In the genomic region with DNA sequence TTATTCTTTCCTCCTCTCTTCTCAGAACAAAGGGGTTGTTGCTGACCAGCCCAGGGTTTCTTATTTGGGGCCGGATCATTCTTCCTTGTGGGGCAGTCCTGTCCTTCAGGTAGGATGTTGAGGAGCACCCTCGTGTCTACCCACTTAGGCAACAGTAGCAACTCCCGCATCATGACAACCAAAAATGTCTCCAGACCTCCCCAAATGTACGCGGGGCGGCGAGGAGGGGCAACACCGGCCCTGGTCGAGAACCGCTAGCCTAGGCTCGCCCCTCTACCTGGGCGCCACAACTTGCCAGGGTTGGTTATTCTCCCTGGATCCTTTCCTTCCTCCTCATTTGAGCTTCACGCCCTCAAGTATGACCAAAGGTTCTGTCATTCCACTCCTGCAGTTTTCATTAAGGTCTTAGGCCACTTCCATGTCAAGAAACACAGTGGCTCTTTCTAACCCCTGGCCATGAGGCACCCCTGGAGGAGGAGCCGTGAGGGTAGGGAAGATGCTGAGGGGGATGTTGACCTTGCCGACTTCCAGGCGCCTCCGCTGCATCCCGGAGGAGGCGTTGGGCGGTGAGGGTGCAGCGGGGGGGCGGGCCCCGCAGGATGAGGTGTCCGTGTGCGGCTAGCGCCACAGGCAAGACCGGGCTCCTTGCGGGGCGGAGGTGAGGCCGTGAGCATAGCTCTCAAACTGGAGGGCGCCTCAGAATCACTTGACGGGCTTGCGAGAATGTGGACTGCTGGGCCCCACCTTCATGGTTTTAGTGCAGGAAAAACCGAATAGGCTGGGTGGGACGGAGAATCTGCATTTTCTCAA, we compare ENCODE assay signal across 8 cellular contexts. TPM values are rescaled to one million over a fixed set of nuclear protein-coding genes. Genes with fewer than 3 reads are reported as not detected.
A peak's percentile ranks its signal among the peaks of the same experiment; 100 is the strongest.
DNase-seq lines count a peak whose midpoint lies in the region; ATAC-seq and TF ChIP-seq lines count a peak whose summit lies in the region.

No MANE protein-coding gene starts in this region.

- H3K36me3 ChIP-seq in H7 (replicated peaks; ENCODE audit: control insufficient read depth, insufficient read depth, low read length) (no peaks in the 10 kb centered on the region), PC-3 (ENCODE audit: low read depth, low read length) (no peaks in the 10 kb centered on the region), right lobe of liver (no peaks in the 10 kb centered on the region), suprapubic skin (no peaks in the 10 kb centered on the region)

- peaks cover 8% of the 10 kb centered on the region for H3K4me1 Mint-ChIP-seq in chondrocyte (ENCODE audit: low read depth)

- H3K27me3 Mint-ChIP-seq in chondrocyte (ENCODE audit: low read depth): peaks cover 37% of the 10 kb centered on the region

- CTCF ChIA-PET in PC-3 (lab: Charles Lee): interaction anchor here (0.9 to 2.4 kb wide), 2 partner anchors 15 to 87 kb away, joined by 6 to 7 read pairs; no protein-coding TSS in a partner anchor

- H2AFZ ChIP-seq in PC-3 (ENCODE audit: low read length): peak overlapping the region; percentile 99

- no peak for TF ChIP-seq CTCF in PC-3 (conservative IDR thresholded peaks at IDR 0.05; ENCODE audit: low read depth, low read length)
- no peak for TF ChIP-seq CTCF in chondrocyte (IDR thresholded peaks at IDR 0.05)
- TF ChIP-seq CTCF in right lobe of liver (IDR thresholded peaks at IDR 0.05): no peak
- TF ChIP-seq CTCF in suprapubic skin (IDR thresholded peaks at IDR 0.05): no peak

- no peaks in the 10 kb centered on the region for H3K9me2 ChIP-seq in PC-3 (replicated peaks; ENCODE audit: low read length)

- peak overlapping the region; percentile 66 for H3K4me3 ChIP-seq in H7 (ENCODE audit: insufficient read depth, low read depth, low read length)
- peak overlapping the region; percentile 81 for H3K4me3 ChIP-seq in PC-3 (ENCODE audit: low read length)
- H3K4me3 ChIP-seq in right lobe of liver: peak overlapping the region; percentile 41 to 58 (median 46)
- H3K4me3 ChIP-seq in suprapubic skin: peak overlapping the region; percentile 78

- H3K27ac ChIP-seq in PC-3 (ENCODE audit: low read length) (no peak overlapping the region), right lobe of liver (no peak overlapping the region), suprapubic skin (no peak overlapping the region)

- BruUV-seq in PC-3 (replicated peaks; lab: Mats Ljungman, UMichigan): no TSS peak

- no peaks in the 10 kb centered on the region for H3K9me3 Mint-ChIP-seq in chondrocyte (ENCODE audit: low read depth)

- H3K27me3 ChIP-seq in H7 (ENCODE audit: control insufficient read depth, insufficient read depth, low read length): peaks cover 35% of the 10 kb centered on the region
- no peaks in the 10 kb centered on the region for H3K27me3 ChIP-seq in PC-3 (ENCODE audit: low read length)
- H3K27me3 ChIP-seq in right lobe of liver: peaks cover 0 to 14% of the 10 kb centered on the region in 2 donors
- H3K27me3 ChIP-seq in suprapubic skin: peaks cover 11% of the 10 kb centered on the region

- H3K9me3 ChIP-seq in PC-3 (ENCODE audit: low read length) (no peaks in the 10 kb centered on the region), right lobe of liver (no peaks in the 10 kb centered on the region), suprapubic skin (no peaks in the 10 kb centered on the region)

- no peak overlapping the region for H3K27ac Mint-ChIP-seq in chondrocyte (ENCODE audit: unreplicated experiment)

- H3K79me2 ChIP-seq in PC-3 (ENCODE audit: low read length): peaks cover 30% of the 10 kb centered on the region

- H3K4me1 ChIP-seq in PC-3 (ENCODE audit: insufficient read depth, low read length) (peaks cover 20% of the 10 kb centered on the region), right lobe of liver (peaks cover 0 to 7% (median 0%) of the 10 kb centered on the region in 4 donors), suprapubic skin (peaks cover 16% of the 10 kb centered on the region)

- peak overlapping the region; percentile 94 for H3K4me2 ChIP-seq in PC-3 (ENCODE audit: low read length)

- ATAC-seq in PC-3 (peak; percentile 42), right lobe of liver (peak; percentile 45 to 59 (median 53))

- 29% methylated on average over 5 of the region's 35 CpGs for WGBS in right lobe of liver (ENCODE audit: insufficient coverage, low coverage, low lambda C conversion rate, missing lambda C conversion rate)
- 32% methylated on average over 29 of the region's 35 CpGs for WGBS in suprapubic skin

- H4K20me1 ChIP-seq in PC-3 (ENCODE audit: low read length): no peaks in the 10 kb centered on the region

- no peaks in the 10 kb centered on the region for H3F3A ChIP-seq in PC-3 (ENCODE audit: low read length, unreplicated experiment)

- TF ChIP-seq POLR2A in right lobe of liver (IDR thresholded peaks at IDR 0.05) (no peak), suprapubic skin (IDR thresholded peaks at IDR 0.05) (no peak)

- TF ChIP-seq EP300 in suprapubic skin (IDR thresholded peaks at IDR 0.05): no peak

- H3K36me3 Mint-ChIP-seq in chondrocyte (ENCODE audit: low read depth): no peaks in the 10 kb centered on the region

- peak overlapping the region; percentile 51 for H3K9ac ChIP-seq in PC-3 (ENCODE audit: low read length)

- peak; percentile 59 for DNase-seq in DMS 273 (lab: John Stamatoyannopoulos, UW; ENCODE audit: unreplicated experiment)
- DNase-seq in DMS 273 treated with DMSO at 0.1 percent for 48 hours (lab: John Stamatoyannopoulos, UW): no peak
- peak; percentile 79 for DNase-seq in H7
- peak; percentile 46 for DNase-seq in PC-3
- DNase-seq in chondrocyte (ENCODE audit: low spot score): no peak
- DNase-seq in right lobe of liver: peak in 1 of 3 donors; percentile 35
- DNase-seq in suprapubic skin (ENCODE audit: low spot score in 2 of 2): no peak
- DNase-seq in Ammon's horn (ENCODE audit: low spot score): no peak

- peak overlapping the region; percentile 85 for H3K4me3 Mint-ChIP-seq in chondrocyte (ENCODE audit: unreplicated experiment)

- POLR2A ChIA-PET in PC-3 (lab: Charles Lee; ENCODE audit: unreplicated experiment): no interaction called here

- intact Hi-C loops in PC-3 (cut with micrococcal nuclease) (loop anchor here (1.0 kb wide), 1 partner anchor 15 kb away; no protein-coding TSS in a partner anchor), right lobe of liver (cut with DNase I) (loop anchor here (10.0 kb wide), 2 partner anchors 86 to 116 kb away; no protein-coding TSS in a partner anchor)

RNA-seq across cellular contexts. Expression of a gene that starts 0.7 kb away (rescaled TPM):
- 54.1 and 101 TPM in 2 replicates for total RNA-seq in H7 (2014; rRNA removed; shearing (Covaris generic))
- total RNA-seq in PC-3 (2014; rRNA removed): 46.4 and 76.5 TPM in 2 replicates
- 63.6 to 91.9 TPM (median 90.8 TPM) in 3 replicates for total RNA-seq in chondrocyte
- 1 to 10 TPM in 5 of 6 experiments, under 1 TPM in 1; 0.81 to 5.0 (median 2.8) TPM for total RNA-seq in right lobe of liver
- 10 to 100 TPM; 12.2 to 18.1 (median 16.4) TPM for total RNA-seq in suprapubic skin

RNA-seq across cellular contexts. Expression of a gene that starts 30.8 kb away (rescaled TPM):
- 12.8 and 18.7 TPM in 2 replicates for total RNA-seq in H7 (2014; rRNA removed; shearing (Covaris generic))
- 18.6 and 23.3 TPM in 2 replicates for total RNA-seq in PC-3 (2014; rRNA removed)
- 25.7 to 30.5 TPM (median 26.0 TPM) in 3 replicates for total RNA-seq in chondrocyte
- total RNA-seq in right lobe of liver: 10 to 100 TPM in 3 of 6 experiments, 1 to 10 TPM in 3; 8.6 to 13.1 (median 10.6) TPM
- total RNA-seq in suprapubic skin: 10 to 100 TPM; 16.9 to 26.7 (median 21.3) TPM

Comparison
In these comparisons a context has a peak if more than half of its experiments do, and no peak if none do; other contexts are left out.
1. DNase-seq: peak in DMS 273 (single experiment), H7 (single experiment) and PC-3 (single experiment); none in DMS 273 treated with DMSO at 0.1 percent for 48 hours (single experiment), chondrocyte (single experiment), suprapubic skin (0 of 2) and Ammon's horn (single experiment).
2. Peak in every context shown above with its lines, with median percentiles within 50 percentile points of each other: H3K4me3 ChIP-seq.